Comparison of ENCODE assay signal across 26 cellular contexts in the genomic region with DNA sequence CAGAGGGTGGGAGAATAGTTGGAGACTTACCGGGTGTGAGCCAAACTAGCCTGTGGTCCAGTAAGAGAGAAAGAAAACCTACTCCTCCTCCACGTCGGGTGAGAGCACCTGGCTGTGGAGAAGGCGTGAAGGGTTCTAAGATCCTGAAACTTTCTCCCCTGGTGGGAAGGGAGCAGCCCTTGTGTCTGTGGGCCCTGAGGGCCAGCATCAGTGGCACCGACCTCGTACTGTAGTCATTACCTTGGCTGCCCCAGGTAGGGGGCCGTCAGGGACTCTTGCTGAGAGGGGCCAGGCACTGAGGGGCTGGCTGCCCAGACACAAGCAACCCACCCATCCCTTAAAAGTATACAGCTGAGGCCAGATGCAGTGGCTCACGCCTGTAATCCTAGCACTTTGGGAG.
"Had no signal": no experiment of that assay in that cellular context is flagged by ENCODE, and none has a peak within 500 bp of the region (broad histone marks: within the 10 kb centered on the region; RNA-seq: fewer than 3 reads in every experiment).

No MANE protein-coding gene starts in this region.

- H3K4me1 Mint-ChIP-seq: endodermal cell had no signal

- H3K4me1 ChIP-seq: lower lobe of right lung, prostate gland had no signal

- H3K27ac ChIP-seq: epithelial cell of prostate, lower lobe of right lung, neutrophil, prostate gland, transverse colon, upper lobe of right lung, uterus had no signal

- H3K4me3 ChIP-seq: lower lobe of right lung, mucosa of descending colon, prostate gland, suprapubic skin, transverse colon, upper lobe of right lung, uterus had no signal

- H3K27me3 ChIP-seq: neutrophil, suprapubic skin, transverse colon, upper lobe of right lung, uterus had no signal

- DNase-seq: cerebellar nuclear complex; effector CD8-positive, alpha-beta T cell; endodermal cell; foreskin fibroblast; glutamatergic neuron; left ventricle myocardium superior; lower lobe of right lung; mucosa of descending colon; naive B cell; small intestine; stimulated activated CD4-positive, alpha-beta T cell treated with anti-CD3 and anti-CD28 coated beads, Interleukin-15, amount 100 ng/mL, for 24 hours; stimulated activated CD4-positive, alpha-beta T cell treated with anti-CD3 and anti-CD28 coated beads, Interleukin-2, amount 100 ng/mL, for 48 hours; stimulated activated naive B cell treated with anti-CD40 and anti-IgM and Interleukin-4, amounts not matched to agents 10 μg/mL and 1 μg/mL and 100 μg/mL, for 72 hours; transverse colon; upper lobe of right lung had no signal

- H3K27ac Mint-ChIP-seq: dendritic cell treated with granulocyte-macrophage colony-stimulating factor and Interleukin-4, amounts not matched to agents 40 ng/mL and 50 ng/mL, for 4 days; endodermal cell; mesothelial cell of epicardium; natural killer cell treated with Interleukin-12 subunit alpha and Interleukin-12 subunit beta and Interleukin-15 and Interleukin-18, amount 100 ng/mL, for 72 hours; stimulated activated naive B cell treated with anti-CD40 and anti-IgM and Interleukin-4, amounts not matched to agents 10 μg/mL and 1 μg/mL and 100 μg/mL, for 72 hours; stimulated activated naive CD8-positive, alpha-beta T cell treated with anti-CD3 and anti-CD28 coated beads, Interleukin-15, Interleukin-2, amounts not matched to agents 100 ng/mL and 50 ng/mL, for 24 hours had no signal

- H3K9me3 Mint-ChIP-seq: dendritic cell treated with granulocyte-macrophage colony-stimulating factor and Interleukin-4, amounts not matched to agents 40 ng/mL and 50 ng/mL, for 4 days; endodermal cell; mesothelial cell of epicardium; naive B cell; natural killer cell treated with Interleukin-12 subunit alpha and Interleukin-12 subunit beta and Interleukin-15 and Interleukin-18, amount 100 ng/mL, for 72 hours; neural crest cell; stimulated activated naive B cell treated with anti-CD40 and anti-IgM and Interleukin-4, amounts not matched to agents 10 μg/mL and 1 μg/mL and 100 μg/mL, for 72 hours; stimulated activated naive CD8-positive, alpha-beta T cell treated with anti-CD3 and anti-CD28 coated beads, Interleukin-15, Interleukin-2, amounts not matched to agents 100 ng/mL and 50 ng/mL, for 24 hours had no signal

- H3K27me3 Mint-ChIP-seq: naive B cell; stimulated activated naive B cell treated with anti-CD40 and anti-IgM and Interleukin-4, amounts not matched to agents 10 μg/mL and 1 μg/mL and 100 μg/mL, for 72 hours had no signal

- H3K9me3 ChIP-seq: lower lobe of right lung, mucosa of descending colon, neutrophil, prostate gland, suprapubic skin, transverse colon, upper lobe of right lung, uterus had no signal

- H3K36me3 Mint-ChIP-seq: mesothelial cell of epicardium; naive B cell; natural killer cell treated with Interleukin-12 subunit alpha and Interleukin-12 subunit beta and Interleukin-15 and Interleukin-18, amount 100 ng/mL, for 72 hours; stimulated activated naive B cell treated with anti-CD40 and anti-IgM and Interleukin-4, amounts not matched to agents 10 μg/mL and 1 μg/mL and 100 μg/mL, for 72 hours had no signal

- ATAC-seq: esophagus mucosa; lower lobe of right lung; mucosa of descending colon; natural killer cell treated with Interleukin-12 subunit alpha and Interleukin-12 subunit beta and Interleukin-15 and Interleukin-18, amount 100 ng/mL, for 72 hours; stimulated activated naive B cell treated with anti-CD40 and anti-IgM and Interleukin-4, amounts not matched to agents 10 μg/mL and 1 μg/mL and 100 μg/mL, for 72 hours; upper lobe of right lung had no signal

- H3K4me3 Mint-ChIP-seq: dendritic cell treated with granulocyte-macrophage colony-stimulating factor and Interleukin-4, amounts not matched to agents 40 ng/mL and 50 ng/mL, for 4 days; endodermal cell; mesothelial cell of epicardium; natural killer cell treated with Interleukin-12 subunit alpha and Interleukin-12 subunit beta and Interleukin-15 and Interleukin-18, amount 100 ng/mL, for 72 hours; neural crest cell; stimulated activated naive B cell treated with anti-CD40 and anti-IgM and Interleukin-4, amounts not matched to agents 10 μg/mL and 1 μg/mL and 100 μg/mL, for 72 hours; stimulated activated naive CD8-positive, alpha-beta T cell treated with anti-CD3 and anti-CD28 coated beads, Interleukin-15, Interleukin-2, amounts not matched to agents 100 ng/mL and 50 ng/mL, for 24 hours had no signal

- H3K36me3 ChIP-seq: lower lobe of right lung, neutrophil, prostate gland, suprapubic skin, transverse colon, upper lobe of right lung, uterus had no signal
